Comparison of ENCODE assay signal across 10 cellular contexts in the genomic region with DNA sequence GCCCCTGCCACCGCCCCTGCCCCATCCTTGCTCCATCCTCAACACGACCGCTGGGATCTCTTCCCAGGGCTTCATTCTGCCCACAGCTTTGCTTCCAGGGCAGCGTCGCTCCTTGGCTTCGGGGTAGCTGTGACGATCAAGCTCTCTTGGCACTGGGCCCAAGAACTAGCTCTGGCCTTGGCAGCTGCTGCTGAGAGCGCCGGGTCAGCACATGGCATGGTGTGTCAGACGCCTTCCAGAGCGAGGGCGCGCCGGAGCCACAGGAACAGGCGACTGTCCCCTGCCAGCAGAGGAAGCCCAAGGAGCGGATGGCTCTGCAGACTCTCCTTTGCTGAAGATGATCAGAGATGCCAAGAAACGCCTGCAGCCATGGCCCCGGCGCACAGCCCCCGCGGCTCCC. TPM values are rescaled to one million over a fixed set of nuclear protein-coding genes. Genes with fewer than 3 reads are reported as not detected.
DNase-seq lines count a peak whose midpoint lies in the region; ATAC-seq and TF ChIP-seq lines count a peak whose summit lies in the region.
"Had no signal": no experiment of that assay in that cellular context is flagged by ENCODE, and none has a peak within 500 bp of the region (broad histone marks: within the 10 kb centered on the region; RNA-seq: fewer than 3 reads in every experiment).

No MANE protein-coding gene starts in this region.

- H3K27ac Mint-ChIP-seq in dendritic cell treated with granulocyte-macrophage colony-stimulating factor and Interleukin-4, amounts not matched to agents 40 ng/mL and 50 ng/mL, for 4 days: peak overlapping the region; percentile 82

- intact Hi-C loops in dendritic cell treated with granulocyte-macrophage colony-stimulating factor and Interleukin-4, amounts not matched to agents 40 ng/mL and 50 ng/mL, for 4 days (cut with micrococcal nuclease): no loop called here
- intact Hi-C loops in testis (cut with DNase I; ENCODE audit: low total_unique reads): no loop called here

- H3K4me3 Mint-ChIP-seq in dendritic cell treated with granulocyte-macrophage colony-stimulating factor and Interleukin-4, amounts not matched to agents 40 ng/mL and 50 ng/mL, for 4 days: no peak overlapping the region

- H3K4me3 ChIP-seq in testis: no peak overlapping the region

- DNase-seq in DMS 273 (lab: John Stamatoyannopoulos, UW; ENCODE audit: unreplicated experiment): peak; percentile 18
- DNase-seq in DMS 273 treated with DMSO at 0.1 percent for 48 hours (lab: John Stamatoyannopoulos, UW): no peak
- no peak for DNase-seq in left lobe of liver (ENCODE audit: low spot score)
- peak; percentile 95 for DNase-seq in testis
- no peak for DNase-seq in CD1c-positive myeloid dendritic cell (ENCODE audit: extremely low spot score)
- DNase-seq in NCI-H345 (lab: John Stamatoyannopoulos, UW): no peak
- DNase-seq in NCI-H526 (lab: John Stamatoyannopoulos, UW): no peak
- DNase-seq: OCI-M1 had no signal

- H3K4me1 Mint-ChIP-seq in dendritic cell treated with granulocyte-macrophage colony-stimulating factor and Interleukin-4, amounts not matched to agents 40 ng/mL and 50 ng/mL, for 4 days (ENCODE audit: low read depth): peaks cover 86% of the 10 kb centered on the region

- H3K36me3 Mint-ChIP-seq in dendritic cell treated with granulocyte-macrophage colony-stimulating factor and Interleukin-4, amounts not matched to agents 40 ng/mL and 50 ng/mL, for 4 days (ENCODE audit: low read depth): peaks cover 100% of the 10 kb centered on the region

- peak; percentile 31 for ATAC-seq in left lobe of liver

- no peak for TF ChIP-seq CTCF in testis (IDR thresholded peaks at IDR 0.05)

- peak overlapping the region; percentile 57 to 59 for H3K27ac ChIP-seq in testis
- H3K27ac ChIP-seq: 22Rv1 had no signal

- H3K9me3 ChIP-seq in testis: no peaks in the 10 kb centered on the region

- no peak for TF ChIP-seq POLR2A in testis (IDR thresholded peaks at IDR 0.05)

- H3K36me3 ChIP-seq in testis (ENCODE audit: low read depth, missing control alignments): no peaks in the 10 kb centered on the region

- peaks cover 19% of the 10 kb centered on the region for H3K4me1 ChIP-seq in testis

- H3K9me3 Mint-ChIP-seq in dendritic cell treated with granulocyte-macrophage colony-stimulating factor and Interleukin-4, amounts not matched to agents 40 ng/mL and 50 ng/mL, for 4 days: no peaks in the 10 kb centered on the region

- no peaks in the 10 kb centered on the region for H3K27me3 Mint-ChIP-seq in dendritic cell treated with granulocyte-macrophage colony-stimulating factor and Interleukin-4, amounts not matched to agents 40 ng/mL and 50 ng/mL, for 4 days

- 32 to 38% methylated on average over 6 to 21 of the region's 21 CpGs for WGBS in testis, 2 donors

- H3K27me3 ChIP-seq in testis: no peaks in the 10 kb centered on the region

RNA-seq across cellular contexts. Expression of a gene that starts 15.9 kb away (rescaled TPM):
- total RNA-seq in left lobe of liver (16.1 TPM), testis (10 to 100 TPM; 21.1 to 27.4 TPM)
- polyA plus RNA-seq in testis (ENCODE audit: insufficient read depth, low read depth, low replicate concordance): 24.4 TPM

Comparison
In these comparisons a context has a peak if more than half of its experiments do, and no peak if none do; other contexts are left out.
1. DNase-seq: peak in DMS 273 (single experiment) and testis (single experiment); none in DMS 273 treated with DMSO at 0.1 percent for 48 hours (single experiment), left lobe of liver (single experiment), CD1c-positive myeloid dendritic cell (single experiment), NCI-H345 (single experiment) and NCI-H526 (0 of 2).